In the genomic region with DNA sequence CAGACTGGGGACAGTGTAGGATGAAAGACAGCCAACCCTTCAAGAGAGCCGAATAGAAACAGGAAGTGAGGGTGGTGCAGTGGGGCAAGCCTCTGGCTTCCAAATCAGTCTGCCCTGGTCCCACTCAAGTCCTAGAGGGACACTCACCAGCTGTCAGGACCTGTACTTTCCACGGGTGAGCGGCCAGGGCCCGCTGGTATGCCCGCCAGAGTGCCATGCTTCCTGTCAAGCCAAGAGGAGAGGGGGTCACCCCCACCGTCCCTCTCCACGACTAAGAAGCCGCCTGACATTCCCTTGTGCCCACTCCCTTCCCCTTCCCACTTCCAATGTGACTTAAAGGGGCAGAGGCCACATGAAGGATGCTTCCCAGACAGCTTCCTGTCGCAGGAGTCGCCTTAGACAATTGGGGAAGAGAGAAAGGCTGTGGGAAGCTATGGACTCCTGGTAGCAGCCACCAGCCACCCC, we compare ENCODE assay signal across 8 cellular contexts. TPM values are rescaled to one million over a fixed set of nuclear protein-coding genes. Genes with fewer than 3 reads are reported as not detected.
DNase-seq lines count a peak whose midpoint lies in the region; ATAC-seq lines count a peak whose summit lies in the region.

No MANE protein-coding gene starts in this region.

- peaks cover 4% of the 10 kb centered on the region for H3K4me1 ChIP-seq in ES-I3 (ENCODE audit: insufficient read depth, low read length)
- H3K4me1 ChIP-seq in skeletal muscle satellite cell (ENCODE audit: control insufficient read depth, insufficient read depth, low read length): peaks cover 26% of the 10 kb centered on the region

- H3K4me1 Mint-ChIP-seq in activated T-cell treated with anti-CD3 and anti-CD28 coated beads, Interleukin-2, amount 50 U/mL, for 72 hours (ENCODE audit: low read depth): peaks cover 23% of the 10 kb centered on the region

- no peak for DNase-seq in Jurkat, Clone E6-1 (ENCODE audit: low read depth, low spot score)
- DNase-seq in activated T-cell treated with anti-CD3 and anti-CD28 coated beads, Interleukin-2, amount 50 U/mL, for 72 hours: peak; percentile 16 to 29
- DNase-seq in left ventricle myocardium superior: no peak
- no peak for DNase-seq in retina
- no peak for DNase-seq in HuH-7 (ENCODE audit: low spot score)

- H3K36me3 ChIP-seq in ES-I3 (ENCODE audit: insufficient read depth, low read length) (peaks cover 3% of the 10 kb centered on the region), skeletal muscle satellite cell (ENCODE audit: insufficient read depth, low read length) (peaks cover 22% of the 10 kb centered on the region)

- H3K4me3 ChIP-seq in Jurkat, Clone E6-1 (ENCODE audit: low read length): peak overlapping the region; percentile 99
- H3K4me3 ChIP-seq in skeletal muscle satellite cell (ENCODE audit: low read length): peak overlapping the region; percentile 82

- peak overlapping the region; percentile 91 for H3K4me2 ChIP-seq in skeletal muscle satellite cell (ENCODE audit: low read length)

- H3K27me3 ChIP-seq in skeletal muscle satellite cell (ENCODE audit: control insufficient read depth, insufficient read depth, low read length): no peaks in the 10 kb centered on the region

- peak overlapping the region; percentile 97 for H3K27ac Mint-ChIP-seq in activated T-cell treated with anti-CD3 and anti-CD28 coated beads, Interleukin-2, amount 50 U/mL, for 72 hours

- no peaks in the 10 kb centered on the region for H3K9me3 ChIP-seq in ES-I3 (ENCODE audit: control insufficient read depth, insufficient read depth, low read length)
- no peaks in the 10 kb centered on the region for H3K9me3 ChIP-seq in skeletal muscle satellite cell (replicated peaks; ENCODE audit: low read length)

- H3K36me3 Mint-ChIP-seq in activated T-cell treated with anti-CD3 and anti-CD28 coated beads, Interleukin-2, amount 50 U/mL, for 72 hours (ENCODE audit: insufficient read depth in 2 of 2): peaks cover 8 to 19% of the 10 kb centered on the region in 2 donors

- H3K27me3 Mint-ChIP-seq in activated T-cell treated with anti-CD3 and anti-CD28 coated beads, Interleukin-2, amount 50 U/mL, for 72 hours (ENCODE audit: low read depth): no peaks in the 10 kb centered on the region

- intact Hi-C loops in left ventricle myocardium superior (cut with micrococcal nuclease): no loop called here

- peak; percentile 10 to 27 for ATAC-seq in activated T-cell treated with anti-CD3 and anti-CD28 coated beads, Interleukin-2, amount 50 U/mL, for 72 hours (replicated peaks in 1 of 2)
- peak; percentile 16 for ATAC-seq in left ventricle myocardium superior
- no peak for ATAC-seq in GM18511 (IDR thresholded peaks at IDR 0.05; ENCODE audit: unreplicated experiment)

- peak overlapping the region; percentile 95 to 99 for H3K4me3 Mint-ChIP-seq in activated T-cell treated with anti-CD3 and anti-CD28 coated beads, Interleukin-2, amount 50 U/mL, for 72 hours

- H3K9ac ChIP-seq in ES-I3 (ENCODE audit: low read depth, low read length) (peak overlapping the region; percentile 97), skeletal muscle satellite cell (ENCODE audit: low read depth, low read length) (peak overlapping the region; percentile 93)

- H3K9me3 Mint-ChIP-seq in activated T-cell treated with anti-CD3 and anti-CD28 coated beads, Interleukin-2, amount 50 U/mL, for 72 hours: no peaks in the 10 kb centered on the region

RNA-seq across cellular contexts. Expression of a gene that starts 0.6 kb away (rescaled TPM):
- polyA plus RNA-seq in Jurkat, Clone E6-1 (2012; ENCODE audit: insufficient read depth, insufficient read length): 80.2 TPM
- total RNA-seq in activated T-cell treated with anti-CD3 and anti-CD28 coated beads, Interleukin-2, amount 50 U/mL, for 72 hours: 10 to 100 TPM; 73.2 to 93.0 TPM
- 47.2 TPM for total RNA-seq in left ventricle myocardium superior
- 68.8 and 84.4 TPM in 2 replicates for total RNA-seq in skeletal muscle satellite cell (2012; rRNA removed)

RNA-seq across cellular contexts. Expression of a gene that starts 14.1 kb away (rescaled TPM):
- polyA plus RNA-seq in Jurkat, Clone E6-1 (2012; ENCODE audit: insufficient read depth, insufficient read length): 1.1 TPM
- 1 to 10 TPM; 4.9 to 7.6 TPM for total RNA-seq in activated T-cell treated with anti-CD3 and anti-CD28 coated beads, Interleukin-2, amount 50 U/mL, for 72 hours
- total RNA-seq in left ventricle myocardium superior: 0.55 TPM
- 0.66 and 1.3 TPM in 2 replicates for total RNA-seq in skeletal muscle satellite cell (2012; rRNA removed)

RNA-seq across cellular contexts. Expression of a gene that starts 34.2 kb away (rescaled TPM):
- polyA plus RNA-seq in Jurkat, Clone E6-1 (2012; ENCODE audit: insufficient read depth, insufficient read length): 63.6 TPM
- 10 to 100 TPM; 56.6 to 58.7 TPM for total RNA-seq in activated T-cell treated with anti-CD3 and anti-CD28 coated beads, Interleukin-2, amount 50 U/mL, for 72 hours
- 19.8 TPM for total RNA-seq in left ventricle myocardium superior
- total RNA-seq in skeletal muscle satellite cell (2012; rRNA removed): 25.6 and 34.3 TPM in 2 replicates

RNA-seq across cellular contexts. Expression of a gene that starts 40.1 kb away (rescaled TPM):
- polyA plus RNA-seq in Jurkat, Clone E6-1 (2012; ENCODE audit: insufficient read depth, insufficient read length): 1.9 TPM
- under 1 TPM in 1 of 2 donors, not detected in 1; 0.36 TPM for total RNA-seq in activated T-cell treated with anti-CD3 and anti-CD28 coated beads, Interleukin-2, amount 50 U/mL, for 72 hours
- total RNA-seq in left ventricle myocardium superior: 291 TPM
- 2.2 TPM in 1 of 2 replicates, not detected in the other for total RNA-seq in skeletal muscle satellite cell (2012; rRNA removed)

RNA-seq across cellular contexts. Expression of a gene that starts 47.1 kb away (rescaled TPM):
- 5.7 TPM for polyA plus RNA-seq in Jurkat, Clone E6-1 (2012; ENCODE audit: insufficient read depth, insufficient read length)
- under 1 TPM in 1 of 2 donors, not detected in 1; 0.31 TPM for total RNA-seq in activated T-cell treated with anti-CD3 and anti-CD28 coated beads, Interleukin-2, amount 50 U/mL, for 72 hours
- 2.1 TPM for total RNA-seq in left ventricle myocardium superior
- total RNA-seq in skeletal muscle satellite cell (2012; rRNA removed): not detected in 2 replicates

Comparison
In these comparisons a context has a peak if more than half of its experiments do, and no peak if none do; other contexts are left out.
1. DNase-seq: peak in activated T-cell treated with anti-CD3 and anti-CD28 coated beads, Interleukin-2, amount 50 U/mL, for 72 hours (2 of 2); none in Jurkat, Clone E6-1 (single experiment), left ventricle myocardium superior (single experiment), retina (single experiment) and HuH-7 (single experiment).